Comparison of ENCODE assay signal across 25 cellular contexts in the genomic region with DNA sequence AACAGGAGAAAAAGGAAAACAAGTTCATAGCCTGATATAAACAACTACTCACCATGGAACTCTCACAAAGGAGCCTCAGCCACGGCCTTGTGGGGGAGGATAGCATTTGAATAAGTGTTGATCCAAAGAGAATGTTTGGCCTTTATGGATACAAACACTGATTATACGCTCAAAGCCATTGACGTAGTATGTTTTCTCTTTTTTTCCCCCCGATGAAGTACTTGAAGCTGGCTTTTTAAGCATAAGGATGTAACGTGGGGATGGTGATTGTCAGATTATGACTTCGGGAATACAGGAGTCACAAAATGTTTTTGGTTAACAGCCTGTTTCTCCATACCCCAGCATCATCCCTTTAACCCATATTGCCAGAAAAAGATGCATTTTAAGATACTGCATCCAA.
"Had no signal": no experiment of that assay in that cellular context is flagged by ENCODE, and none has a peak within 500 bp of the region (broad histone marks: within the 10 kb centered on the region; RNA-seq: fewer than 3 reads in every experiment).

No MANE protein-coding gene starts in this region.

- H3K4me3 Mint-ChIP-seq: activated CD4-positive, alpha-beta T cell treated with anti-CD3 and anti-CD28 coated beads for 36 hours; activated CD8-positive, alpha-beta memory T cell treated with anti-CD3 and anti-CD28 coated beads, Interleukin-2, amount 10 ng/mL, durations not matched to agents 7 days and 5 days; activated CD8-positive, alpha-beta T cell treated with anti-CD3 and anti-CD28 coated beads, Interleukin-2, amount 10 ng/mL, durations not matched to agents 7 days and 5 days; activated naive CD8-positive, alpha-beta T cell; activated T-cell treated with anti-CD3 and anti-CD28 coated beads, Interleukin-2, amount 50 U/mL, for 72 hours; natural killer cell treated with Interleukin-12 subunit alpha and Interleukin-12 subunit beta and Interleukin-15 and Interleukin-18, amount 100 ng/mL, for 72 hours; stimulated activated effector memory CD8-positive, alpha-beta T cell treated with anti-CD3 and anti-CD28 coated beads, Interleukin-12 subunit alpha, Interleukin-12 subunit beta, amount 100 ng/mL, for 72 hours; stimulated activated naive CD8-positive, alpha-beta T cell treated with anti-CD3 and anti-CD28 coated beads, Interleukin-15, amount 100 ng/mL, for 72 hours had no signal

- H3K27me3 Mint-ChIP-seq: activated CD4-positive, alpha-beta T cell treated with anti-CD3 and anti-CD28 coated beads for 36 hours; activated naive CD8-positive, alpha-beta T cell; stimulated activated naive CD8-positive, alpha-beta T cell treated with anti-CD3 and anti-CD28 coated beads, Interleukin-15, amount 100 ng/mL, for 72 hours had no signal

- H3K27ac Mint-ChIP-seq: activated CD4-positive, alpha-beta T cell treated with anti-CD3 and anti-CD28 coated beads for 36 hours; activated CD8-positive, alpha-beta memory T cell treated with anti-CD3 and anti-CD28 coated beads, Interleukin-2, amount 10 ng/mL, durations not matched to agents 7 days and 5 days; activated CD8-positive, alpha-beta T cell treated with anti-CD3 and anti-CD28 coated beads, Interleukin-2, amount 10 ng/mL, durations not matched to agents 7 days and 5 days; activated naive CD8-positive, alpha-beta T cell; activated T-cell treated with anti-CD3 and anti-CD28 coated beads, Interleukin-2, amount 50 U/mL, for 72 hours; natural killer cell treated with Interleukin-12 subunit alpha and Interleukin-12 subunit beta and Interleukin-15 and Interleukin-18, amount 100 ng/mL, for 72 hours; stimulated activated effector memory CD8-positive, alpha-beta T cell treated with anti-CD3 and anti-CD28 coated beads, Interleukin-12 subunit alpha, Interleukin-12 subunit beta, amount 100 ng/mL, for 72 hours; stimulated activated naive CD8-positive, alpha-beta T cell treated with anti-CD3 and anti-CD28 coated beads, Interleukin-15, amount 100 ng/mL, for 72 hours had no signal

- H3K9me3 ChIP-seq: body of pancreas, mucosa of descending colon, right lobe of liver, tibial artery had no signal

- H3K36me3 Mint-ChIP-seq: activated CD8-positive, alpha-beta memory T cell treated with anti-CD3 and anti-CD28 coated beads, Interleukin-2, amount 10 ng/mL, durations not matched to agents 7 days and 5 days; natural killer cell treated with Interleukin-12 subunit alpha and Interleukin-12 subunit beta and Interleukin-15 and Interleukin-18, amount 100 ng/mL, for 72 hours; stimulated activated effector memory CD8-positive, alpha-beta T cell treated with anti-CD3 and anti-CD28 coated beads, Interleukin-12 subunit alpha, Interleukin-12 subunit beta, amount 100 ng/mL, for 72 hours had no signal

- H3K4me3 ChIP-seq: body of pancreas, cardiac muscle cell, lung, mucosa of descending colon, right lobe of liver, skin epidermis, tibial artery had no signal

- DNase-seq: activated CD4-positive, alpha-beta T cell treated with anti-CD3 and anti-CD28 coated beads for 36 hours; activated CD4-positive, CD25-positive, alpha-beta regulatory T cell; activated CD8-positive, alpha-beta memory T cell treated with anti-CD3 and anti-CD28 coated beads, Interleukin-2, amount 10 ng/mL, durations not matched to agents 7 days and 5 days; activated CD8-positive, alpha-beta T cell treated with anti-CD3 and anti-CD28 coated beads, Interleukin-2, amount 10 ng/mL, durations not matched to agents 7 days and 5 days; activated effector memory CD4-positive, alpha-beta T cell treated with Interleukin-2 at 50 U/mL for 16 hours; activated naive CD4-positive, alpha-beta T cell treated with Interleukin-2 at 50 U/mL for 16 hours; activated T-cell treated with anti-CD3 and anti-CD28 coated beads, Interleukin-2, amount 50 U/mL, for 72 hours; aorta; body of pancreas; cortex of kidney; head of caudate nucleus; mesendoderm; mucosa of descending colon; right lobe of liver; stimulated activated CD4-positive, alpha-beta T cell treated with anti-CD3 and anti-CD28 coated beads, Interleukin-4, amount 100 ng/mL, for 24 hours; stimulated activated naive CD8-positive, alpha-beta T cell treated with anti-CD3 and anti-CD28 coated beads, Interleukin-15, amount 100 ng/mL, for 72 hours; substantia nigra; T-helper 1 cell; tibial artery had no signal

- H3K36me3 ChIP-seq: cardiac muscle cell, right lobe of liver had no signal

- H3K4me1 ChIP-seq: body of pancreas, right lobe of liver had no signal

- H3K27ac ChIP-seq: body of pancreas, cardiac muscle cell, right lobe of liver, tibial artery had no signal

- H3K9me3 Mint-ChIP-seq: activated T-cell treated with anti-CD3 and anti-CD28 coated beads, Interleukin-2, amount 50 U/mL, for 72 hours; natural killer cell treated with Interleukin-12 subunit alpha and Interleukin-12 subunit beta and Interleukin-15 and Interleukin-18, amount 100 ng/mL, for 72 hours; stimulated activated effector memory CD8-positive, alpha-beta T cell treated with anti-CD3 and anti-CD28 coated beads, Interleukin-12 subunit alpha, Interleukin-12 subunit beta, amount 100 ng/mL, for 72 hours; stimulated activated naive CD8-positive, alpha-beta T cell treated with anti-CD3 and anti-CD28 coated beads, Interleukin-15, amount 100 ng/mL, for 72 hours had no signal

- H3K4me1 Mint-ChIP-seq: activated CD4-positive, alpha-beta T cell treated with anti-CD3 and anti-CD28 coated beads for 36 hours; activated CD8-positive, alpha-beta memory T cell treated with anti-CD3 and anti-CD28 coated beads, Interleukin-2, amount 10 ng/mL, durations not matched to agents 7 days and 5 days; stimulated activated effector memory CD8-positive, alpha-beta T cell treated with anti-CD3 and anti-CD28 coated beads, Interleukin-12 subunit alpha, Interleukin-12 subunit beta, amount 100 ng/mL, for 72 hours; stimulated activated naive CD8-positive, alpha-beta T cell treated with anti-CD3 and anti-CD28 coated beads, Interleukin-15, amount 100 ng/mL, for 72 hours had no signal

- H3K27me3 ChIP-seq: body of pancreas, cardiac muscle cell, right lobe of liver, tibial artery had no signal
